Comparison of ENCODE assay signal across 8 cellular contexts in genomic region chr2:180980185-180980942, GRCh38. TPM values are rescaled to one million over a fixed set of nuclear protein-coding genes. Genes with fewer than 3 reads are reported as not detected.
DNase-seq lines count a peak whose midpoint lies in the region; ATAC-seq and TF ChIP-seq lines count a peak whose summit lies in the region.

Gene UBE2E3, plus strand, starts transcription at chr2:180980605. Its CDS starts 1,438 bp downstream, at chr2:180982043.

- H3K27me3 ChIP-seq in ACC112 (ENCODE audit: insufficient read depth, low read length) (no peaks in the 10 kb centered on the region), colonic mucosa (no peaks in the 10 kb centered on the region)

- peak within 1 kb of the TSS; percentile 80 to 86 for H3K9ac ChIP-seq in colonic mucosa (ENCODE audit: low read depth in 2 of 2, low read length in 2 of 2)

- intact Hi-C loops in colonic mucosa (cut with DNase I) = no loop called here
- intact Hi-C loops in left colon (cut with DNase I, micrococcal nuclease) = no loop called here

- H2AFZ ChIP-seq in ACC112 (ENCODE audit: low read length, unreplicated experiment) = peak within 1 kb of the TSS; percentile 81

- H3K4me1 ChIP-seq in ACC112 (ENCODE audit: control insufficient read depth, insufficient read depth, low read length, unreplicated experiment) (peaks cover 39% of the 10 kb centered on the region), colonic mucosa (peaks cover 4% of the 10 kb centered on the region)

- peak within 1 kb of the TSS; percentile 34 for H3K27ac ChIP-seq in ACC112 (ENCODE audit: low read depth, low read length)
- H3K27ac ChIP-seq in colonic mucosa = peak within 1 kb of the TSS; percentile 83

- peak within 1 kb of the TSS; percentile 97 for H3K4me3 ChIP-seq in ACC112 (ENCODE audit: low read depth, low read length)
- peak within 1 kb of the TSS; percentile 64 for H3K4me3 ChIP-seq in colonic mucosa

- ATAC-seq in GM18519 (IDR thresholded peaks at IDR 0.05; ENCODE audit: low FRiP score, unreplicated experiment) (peak; percentile 64), HG03045 (IDR thresholded peaks at IDR 0.05; ENCODE audit: unreplicated experiment) (peak; percentile 79), left colon (peak; percentile 86)

- peaks cover 38% of the 10 kb centered on the region for H3K79me2 ChIP-seq in ACC112 (ENCODE audit: control insufficient read depth, insufficient read depth, low read length, unreplicated experiment)

- DNase-seq in NCI-H345 (lab: John Stamatoyannopoulos, UW) = peak; percentile 85
- DNase-seq in activated CD4-positive, alpha-beta T cell treated with anti-CD3 and anti-CD28 coated beads for 48 hours = peak; percentile 86
- peak; percentile 85 for DNase-seq in colonic mucosa
- DNase-seq in left colon = peak; percentile 75 to 84
- peak; percentile 80 for DNase-seq in stimulated activated CD4-positive, alpha-beta T cell treated with anti-CD3 and anti-CD28 coated beads, Interleukin-1b, Interleukin-23, amount 100 ng/mL, for 48 hours

- H3K36me3 ChIP-seq in ACC112 (ENCODE audit: insufficient read depth, low read length) (peaks cover 13% of the 10 kb centered on the region), colonic mucosa (no peaks in the 10 kb centered on the region)

- no peaks in the 10 kb centered on the region for H3K9me3 ChIP-seq in colonic mucosa

- TF ChIP-seq CTCF in colonic mucosa (IDR thresholded peaks at IDR 0.05) = peak; percentile 40

RNA-seq across cellular contexts. Expression of gene UBE2E3, which starts in this region (rescaled TPM):
- total RNA-seq in colonic mucosa (10 to 100 TPM; 43.1 to 52.5 TPM), left colon (10 to 100 TPM; 54.6 to 62.5 TPM)

Comparison
In these comparisons a context has a peak if more than half of its experiments do, and no peak if none do; other contexts are left out.
1. Peak in every context shown above with its lines: DNase-seq, ATAC-seq, H3K4me3 ChIP-seq and H3K27ac ChIP-seq.